ENCODE assay signal across 1 cellular context in the genomic region with DNA sequence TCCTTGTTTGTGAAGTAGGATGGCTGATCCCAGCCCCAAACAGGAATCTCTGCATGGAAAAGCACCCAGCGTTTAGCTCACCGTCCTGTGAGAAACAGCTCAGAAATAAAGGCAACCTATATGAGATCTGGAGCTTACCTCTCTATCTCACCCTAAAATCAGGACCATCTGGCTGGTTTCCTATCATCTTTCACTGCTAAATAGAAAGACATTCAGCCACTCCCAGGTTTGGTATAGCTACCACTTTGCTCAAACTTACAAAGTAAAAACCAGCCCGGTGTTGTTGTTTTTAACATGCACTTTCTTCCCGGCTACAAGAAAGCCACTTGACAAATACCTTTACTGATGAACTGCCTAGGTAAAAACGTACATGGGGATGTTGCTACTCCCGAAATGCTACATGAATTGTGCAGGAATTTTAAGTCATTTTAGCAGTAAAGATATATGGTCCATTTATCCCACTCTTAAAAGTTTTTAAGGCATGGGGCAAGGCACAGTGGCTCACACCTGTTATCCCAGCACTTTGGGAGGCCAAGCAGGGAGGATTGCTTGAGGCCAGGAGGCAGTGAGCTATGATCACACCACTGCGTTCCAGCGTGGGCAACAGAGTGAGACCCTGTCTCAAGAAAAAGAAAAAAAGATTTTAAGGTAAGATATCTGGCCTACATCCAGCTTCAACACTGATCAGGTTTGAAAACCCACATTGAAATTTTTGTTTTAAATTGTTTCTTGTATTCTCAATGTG.
TF ChIP-seq lines count a peak whose summit lies in the region.

No MANE protein-coding gene starts in this region.

TF ChIP-seq in HepG2, 621 proteins besides CTCF, POLR2A, EP300 and RAD21 (continues in another document):
- TF ChIP-seq ZNF333 (CRISPR knock-in tag; IDR thresholded peaks at IDR 0.05; ENCODE audit: borderline replicate concordance) (no peak), THRA (CRISPR knock-in tag; IDR thresholded peaks at IDR 0.05; ENCODE audit: borderline replicate concordance) (no peak), THAP11 (CRISPR knock-in tag; IDR thresholded peaks at IDR 0.05) (no peak), JUND (CRISPR knock-in tag; IDR thresholded peaks at IDR 0.05) (no peak), SIN3A (IDR thresholded peaks at IDR 0.05; ENCODE audit: borderline replicate concordance, low read depth, low read length) (no peak), YEATS2 (CRISPR knock-in tag; IDR thresholded peaks at IDR 0.05; ENCODE audit: borderline replicate concordance) (peak; percentile 22; the same call in 1 of the 2 replicates), ZNF143 (CRISPR knock-in tag; IDR thresholded peaks at IDR 0.05) (no peak), KAT2B (IDR thresholded peaks at IDR 0.05; ENCODE audit: borderline replicate concordance, low read depth, low read length) (no peak), ATM (IDR thresholded peaks at IDR 0.05; ENCODE audit: borderline replicate concordance) (no peak), DBP (CRISPR knock-in tag; IDR thresholded peaks at IDR 0.05; ENCODE audit: not compliant biosample characterization) (no peak), CREM (IDR thresholded peaks at IDR 0.05) (no peak), CREM (CRISPR knock-in tag; IDR thresholded peaks at IDR 0.05) (no peak), ZNF292 (CRISPR knock-in tag; IDR thresholded peaks at IDR 0.05; ENCODE audit: borderline replicate concordance, low read depth) (no peak), DDIT3 (CRISPR knock-in tag; IDR thresholded peaks at IDR 0.05) (no peak), IKZF5 (CRISPR knock-in tag; IDR thresholded peaks at IDR 0.05) (0 out of 2 replicates have a peak, but pooled peaks have one; percentile 11), IRF2 (CRISPR knock-in tag; IDR thresholded peaks at IDR 0.05) (0 out of 2 replicates have a peak, but pooled peaks have one; percentile 3), ZFP90 (CRISPR knock-in tag; IDR thresholded peaks at IDR 0.05; ENCODE audit: borderline replicate concordance) (0 out of 2 replicates have a peak, but pooled peaks have one; percentile 4), ATF1 (CRISPR knock-in tag; IDR thresholded peaks at IDR 0.05) (peak; percentile 30; the same call in 1 of the 2 replicates), JUN (CRISPR knock-in tag; IDR thresholded peaks at IDR 0.05) (no peak), PLSCR1 (CRISPR knock-in tag; IDR thresholded peaks at IDR 0.05; ENCODE audit: borderline replicate concordance) (no peak), ZNF547 (CRISPR knock-in tag; IDR thresholded peaks at IDR 0.05) (no peak), ZBTB20 (CRISPR knock-in tag; IDR thresholded peaks at IDR 0.05; ENCODE audit: borderline replicate concordance, low read depth) (no peak), AGO1 (IDR thresholded peaks at IDR 0.05; ENCODE audit: low read depth, low read length, poor library complexity, severe bottlenecking) (no peak), ZNF513 (CRISPR knock-in tag; conservative IDR thresholded peaks at IDR 0.05) (no peak), THAP7 (CRISPR knock-in tag; IDR thresholded peaks at IDR 0.05) (no peak), KLF13 (CRISPR knock-in tag; IDR thresholded peaks at IDR 0.05) (no peak), ZNF770 (CRISPR knock-in tag; IDR thresholded peaks at IDR 0.05) (peak; percentile 71)
- TF ChIP-seq, protein P1, sequence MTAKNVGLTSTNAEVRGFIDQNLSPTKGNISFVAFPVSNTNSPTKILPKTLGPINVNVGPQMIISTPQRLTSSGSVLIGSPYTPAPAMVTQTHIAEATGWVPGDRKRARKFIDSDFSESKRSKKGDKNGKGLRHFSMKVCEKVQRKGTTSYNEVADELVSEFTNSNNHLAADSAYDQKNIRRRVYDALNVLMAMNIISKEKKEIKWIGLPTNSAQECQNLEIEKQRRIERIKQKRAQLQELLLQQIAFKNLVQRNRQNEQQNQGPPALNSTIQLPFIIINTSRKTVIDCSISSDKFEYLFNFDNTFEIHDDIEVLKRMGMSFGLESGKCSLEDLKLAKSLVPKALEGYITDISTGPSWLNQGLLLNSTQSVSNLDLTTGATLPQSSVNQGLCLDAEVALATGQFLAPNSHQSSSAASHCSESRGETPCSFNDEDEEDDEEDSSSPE (CRISPR knock-in tag; IDR thresholded peaks at IDR 0.05): peak; percentile 4; the same call in 1 of the 2 replicates
- TF ChIP-seq, protein P2, sequence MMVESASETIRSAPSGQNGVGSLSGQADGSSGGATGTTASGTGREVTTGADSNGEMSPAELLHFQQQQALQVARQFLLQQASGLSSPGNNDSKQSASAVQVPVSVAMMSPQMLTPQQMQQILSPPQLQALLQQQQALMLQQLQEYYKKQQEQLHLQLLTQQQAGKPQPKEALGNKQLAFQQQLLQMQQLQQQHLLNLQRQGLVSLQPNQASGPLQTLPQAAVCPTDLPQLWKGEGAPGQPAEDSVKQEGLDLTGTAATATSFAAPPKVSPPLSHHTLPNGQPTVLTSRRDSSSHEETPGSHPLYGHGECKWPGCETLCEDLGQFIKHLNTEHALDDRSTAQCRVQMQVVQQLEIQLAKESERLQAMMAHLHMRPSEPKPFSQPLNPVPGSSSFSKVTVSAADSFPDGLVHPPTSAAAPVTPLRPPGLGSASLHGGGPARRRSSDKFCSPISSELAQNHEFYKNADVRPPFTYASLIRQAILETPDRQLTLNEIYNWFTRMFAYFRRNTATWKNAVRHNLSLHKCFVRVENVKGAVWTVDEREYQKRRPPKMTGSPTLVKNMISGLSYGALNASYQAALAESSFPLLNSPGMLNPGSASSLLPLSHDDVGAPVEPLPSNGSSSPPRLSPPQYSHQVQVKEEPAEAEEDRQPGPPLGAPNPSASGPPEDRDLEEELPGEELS (CRISPR knock-in tag; IDR thresholded peaks at IDR 0.05): 0 out of 2 replicates have a peak, but pooled peaks have one; percentile 1
- TF ChIP-seq, protein P3, sequence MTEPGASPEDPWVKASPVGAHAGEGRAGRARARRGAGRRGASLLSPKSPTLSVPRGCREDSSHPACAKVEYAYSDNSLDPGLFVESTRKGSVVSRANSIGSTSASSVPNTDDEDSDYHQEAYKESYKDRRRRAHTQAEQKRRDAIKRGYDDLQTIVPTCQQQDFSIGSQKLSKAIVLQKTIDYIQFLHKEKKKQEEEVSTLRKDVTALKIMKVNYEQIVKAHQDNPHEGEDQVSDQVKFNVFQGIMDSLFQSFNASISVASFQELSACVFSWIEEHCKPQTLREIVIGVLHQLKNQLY (CRISPR knock-in tag; IDR thresholded peaks at IDR 0.05): no peak
- TF ChIP-seq, protein P4, sequence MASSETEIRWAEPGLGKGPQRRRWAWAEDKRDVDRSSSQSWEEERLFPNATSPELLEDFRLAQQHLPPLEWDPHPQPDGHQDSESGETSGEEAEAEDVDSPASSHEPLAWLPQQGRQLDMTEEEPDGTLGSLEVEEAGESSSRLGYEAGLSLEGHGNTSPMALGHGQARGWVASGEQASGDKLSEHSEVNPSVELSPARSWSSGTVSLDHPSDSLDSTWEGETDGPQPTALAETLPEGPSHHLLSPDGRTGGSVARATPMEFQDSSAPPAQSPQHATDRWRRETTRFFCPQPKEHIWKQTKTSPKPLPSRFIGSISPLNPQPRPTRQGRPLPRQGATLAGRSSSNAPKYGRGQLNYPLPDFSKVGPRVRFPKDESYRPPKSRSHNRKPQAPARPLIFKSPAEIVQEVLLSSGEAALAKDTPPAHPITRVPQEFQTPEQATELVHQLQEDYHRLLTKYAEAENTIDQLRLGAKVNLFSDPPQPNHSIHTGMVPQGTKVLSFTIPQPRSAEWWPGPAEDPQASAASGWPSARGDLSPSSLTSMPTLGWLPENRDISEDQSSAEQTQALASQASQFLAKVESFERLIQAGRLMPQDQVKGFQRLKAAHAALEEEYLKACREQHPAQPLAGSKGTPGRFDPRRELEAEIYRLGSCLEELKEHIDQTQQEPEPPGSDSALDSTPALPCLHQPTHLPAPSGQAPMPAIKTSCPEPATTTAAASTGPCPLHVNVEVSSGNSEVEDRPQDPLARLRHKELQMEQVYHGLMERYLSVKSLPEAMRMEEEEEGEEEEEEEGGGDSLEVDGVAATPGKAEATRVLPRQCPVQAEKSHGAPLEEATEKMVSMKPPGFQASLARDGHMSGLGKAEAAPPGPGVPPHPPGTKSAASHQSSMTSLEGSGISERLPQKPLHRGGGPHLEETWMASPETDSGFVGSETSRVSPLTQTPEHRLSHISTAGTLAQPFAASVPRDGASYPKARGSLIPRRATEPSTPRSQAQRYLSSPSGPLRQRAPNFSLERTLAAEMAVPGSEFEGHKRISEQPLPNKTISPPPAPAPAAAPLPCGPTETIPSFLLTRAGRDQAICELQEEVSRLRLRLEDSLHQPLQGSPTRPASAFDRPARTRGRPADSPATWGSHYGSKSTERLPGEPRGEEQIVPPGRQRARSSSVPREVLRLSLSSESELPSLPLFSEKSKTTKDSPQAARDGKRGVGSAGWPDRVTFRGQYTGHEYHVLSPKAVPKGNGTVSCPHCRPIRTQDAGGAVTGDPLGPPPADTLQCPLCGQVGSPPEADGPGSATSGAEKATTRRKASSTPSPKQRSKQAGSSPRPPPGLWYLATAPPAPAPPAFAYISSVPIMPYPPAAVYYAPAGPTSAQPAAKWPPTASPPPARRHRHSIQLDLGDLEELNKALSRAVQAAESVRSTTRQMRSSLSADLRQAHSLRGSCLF (CRISPR knock-in tag; IDR thresholded peaks at IDR 0.05; ENCODE audit: borderline replicate concordance): no peak
